ENCODE assay signal across 9 cellular contexts in the genomic region with DNA sequence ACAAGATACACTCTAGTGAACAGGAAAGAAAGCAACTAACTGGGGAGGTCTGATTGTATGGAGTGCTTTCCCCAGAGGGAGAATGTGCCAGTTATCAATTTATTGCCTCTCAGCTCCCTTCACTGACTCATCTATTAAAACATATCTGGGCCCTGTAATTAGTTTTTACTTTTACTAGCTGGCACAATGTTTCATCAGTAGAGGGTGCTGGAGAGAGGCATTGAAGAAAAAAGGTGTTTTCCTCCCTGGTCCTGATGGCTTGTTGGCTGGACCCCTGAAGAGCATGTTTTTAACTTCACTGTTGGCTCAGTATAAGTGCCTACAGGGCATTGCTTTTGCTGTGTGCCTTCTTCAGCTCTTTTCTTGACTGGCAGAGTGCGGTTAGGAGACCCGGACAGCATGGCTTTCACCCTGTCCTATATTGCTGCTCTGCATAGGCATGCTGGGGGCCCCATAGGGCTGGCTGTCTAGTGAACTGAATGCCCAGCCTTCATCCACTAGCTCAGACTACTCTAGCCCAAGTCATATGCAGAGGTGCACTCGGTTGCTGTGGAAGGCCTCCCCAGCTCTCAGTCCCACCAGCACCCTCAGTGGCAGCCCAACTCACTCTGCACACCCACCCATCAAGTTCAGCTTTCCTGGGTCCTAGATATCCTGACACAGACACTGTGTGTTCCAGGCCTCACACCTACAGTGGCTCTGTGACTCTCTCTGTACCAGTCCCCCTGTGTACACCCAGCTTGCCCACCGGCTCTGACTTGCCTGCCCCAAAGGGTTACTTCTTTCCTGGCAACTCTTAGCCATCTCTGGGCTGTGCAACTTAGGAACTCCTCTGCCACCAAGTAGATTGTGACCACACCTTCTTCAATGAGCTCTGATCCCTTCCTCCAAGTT.
DNase-seq lines count a peak whose midpoint lies in the region; ATAC-seq and TF ChIP-seq lines count a peak whose summit lies in the region.
"Had no signal": no experiment of that assay in that cellular context is flagged by ENCODE, and none has a peak within 500 bp of the region (broad histone marks: within the 10 kb centered on the region; RNA-seq: fewer than 3 reads in every experiment).

No MANE protein-coding gene starts in this region.

- peak; percentile 44 for DNase-seq in DMS 273 (lab: John Stamatoyannopoulos, UW; ENCODE audit: unreplicated experiment)
- DNase-seq in DMS 273 treated with DMSO at 0.1 percent for 48 hours (lab: John Stamatoyannopoulos, UW): no peak
- no peak for DNase-seq in activated naive CD8-positive, alpha-beta T cell treated with anti-CD3 and anti-CD28 coated beads, Interleukin-2, amount 50 U/mL, for 24 hours
- DNase-seq in retinal pigment epithelial cell (ENCODE audit: low read depth): no peak
- no peak for DNase-seq in effector CD4-positive, alpha-beta T cell
- DNase-seq in NCI-H446 treated with DMSO at 0.1 percent for 48 hours (lab: John Stamatoyannopoulos, UW): no peak
- DNase-seq in activated CD4-positive, alpha-beta T cell treated with anti-CD3 and anti-CD28 coated beads, Interleukin-2, amount 50 U/mL, for 4 hours: no peak

- peak; percentile 29 for TF ChIP-seq CTCF in retinal pigment epithelial cell (conservative IDR thresholded peaks at IDR 0.05; ENCODE audit: low read depth, low read length)

- H3K4me3 Mint-ChIP-seq in activated naive CD8-positive, alpha-beta T cell treated with anti-CD3 and anti-CD28 coated beads, Interleukin-2, amount 50 U/mL, for 24 hours: no peak overlapping the region

- H3K36me3 Mint-ChIP-seq in activated naive CD8-positive, alpha-beta T cell treated with anti-CD3 and anti-CD28 coated beads, Interleukin-2, amount 50 U/mL, for 24 hours (ENCODE audit: low read depth): peaks cover 2% of the 10 kb centered on the region

- H3K9me3 Mint-ChIP-seq in activated naive CD8-positive, alpha-beta T cell treated with anti-CD3 and anti-CD28 coated beads, Interleukin-2, amount 50 U/mL, for 24 hours: no peaks in the 10 kb centered on the region

- no peaks in the 10 kb centered on the region for H3K27me3 Mint-ChIP-seq in activated naive CD8-positive, alpha-beta T cell treated with anti-CD3 and anti-CD28 coated beads, Interleukin-2, amount 50 U/mL, for 24 hours

- H3K4me1 Mint-ChIP-seq in activated naive CD8-positive, alpha-beta T cell treated with anti-CD3 and anti-CD28 coated beads, Interleukin-2, amount 50 U/mL, for 24 hours: peaks cover 37% of the 10 kb centered on the region

- peak overlapping the region; percentile 59 for H3K27ac Mint-ChIP-seq in activated naive CD8-positive, alpha-beta T cell treated with anti-CD3 and anti-CD28 coated beads, Interleukin-2, amount 50 U/mL, for 24 hours

- no peak overlapping the region for H3K4me3 ChIP-seq in retinal pigment epithelial cell (ENCODE audit: low read length)
- H3K4me3 ChIP-seq: SK-N-MC had no signal

- peak; percentile 33 for ATAC-seq in HG02943 (IDR thresholded peaks at IDR 0.05; ENCODE audit: low read depth, unreplicated experiment)
- ATAC-seq in activated naive CD8-positive, alpha-beta T cell treated with anti-CD3 and anti-CD28 coated beads, Interleukin-2, amount 50 U/mL, for 24 hours: peak; percentile 24
